In the genomic region with DNA sequence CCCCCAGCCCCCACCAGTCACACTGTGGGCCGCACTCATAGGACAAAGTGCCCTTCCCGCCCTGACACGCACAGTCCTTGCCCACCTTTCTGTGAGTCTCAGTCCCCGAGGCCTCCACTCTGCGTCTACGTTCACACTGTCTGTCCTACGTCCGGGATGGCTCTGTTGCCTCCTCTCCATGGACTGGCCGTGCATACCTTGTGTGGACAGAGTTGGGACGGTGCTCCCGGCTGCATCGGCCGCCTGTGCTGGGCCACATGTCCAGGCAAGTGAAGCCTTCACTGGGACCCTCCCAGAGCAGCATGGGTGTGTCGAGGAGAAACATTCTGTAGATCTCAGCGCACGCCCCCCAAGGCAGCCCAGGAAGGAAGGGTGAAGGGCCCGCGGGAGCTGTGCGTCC, we compare ENCODE assay signal across 34 cellular contexts.
"Had no signal": no experiment of that assay in that cellular context is flagged by ENCODE, and none has a peak within 500 bp of the region (broad histone marks: within the 10 kb centered on the region; RNA-seq: fewer than 3 reads in every experiment).

No MANE protein-coding gene starts in this region.

- H3K27me3 ChIP-seq: body of pancreas, Peyer's patch, SJSA1 had no signal

- H3K9me3 ChIP-seq: body of pancreas, Peyer's patch, SK-N-SH had no signal

- ATAC-seq: activated CD4-positive, alpha-beta T cell treated with anti-CD3 and anti-CD28 coated beads for 36 hours; activated CD4-positive, CD25-positive, alpha-beta regulatory T cell treated with anti-CD3 and anti-CD28 coated beads, Interleukin-2, amount 50 U/mL, for 24 hours; activated CD8-positive, alpha-beta T cell treated with anti-CD3 and anti-CD28 coated beads, Interleukin-2, amount 10 ng/mL, durations not matched to agents 7 days and 5 days; body of pancreas; WTC11 had no signal

- DNase-seq: activated CD4-positive, alpha-beta T cell treated with anti-CD3 and anti-CD28 coated beads for 36 hours; activated CD4-positive, alpha-beta T cell treated with anti-CD3 and anti-CD28 coated beads, Interleukin-2, amount 10 ng/mL, durations not matched to agents 7 days and 5 days; activated CD4-positive, alpha-beta T cell treated with anti-CD3 and anti-CD28 coated beads, Interleukin-2, amount 50 U/mL, for 48 hours; activated CD8-positive, alpha-beta T cell treated with anti-CD3 and anti-CD28 coated beads, Interleukin-2, amount 10 ng/mL, durations not matched to agents 7 days and 5 days; activated gamma-delta T cell; activated naive CD4-positive, alpha-beta T cell treated with Interleukin-2 at 50 U/mL for 16 hours; activated naive CD8-positive, alpha-beta T cell treated with anti-CD3 and anti-CD28 coated beads, Interleukin-2, amount 10 ng/mL, durations not matched to agents 7 days and 5 days; activated T-cell treated with anti-CD3 and anti-CD28 coated beads, Interleukin-2, amount 50 U/mL, for 24 hours; amygdala; body of pancreas; caudate nucleus; cerebellar nuclear complex; MM.1S; MV-4-11; NCI-H1092; NCI-H1436 treated with DMSO at 0.1 percent for 48 hours; NCI-H1694 treated with DMSO at 0.1 percent for 48 hours; NCI-H2029; NCI-H345; NCI-H524 treated with DMSO at 0.1 percent for 48 hours; NCI-H748 treated with DMSO at 0.1 percent for 48 hours; NK-92 treated with Interleukin-12 subunit alpha and Interleukin-12 subunit beta, amount 100 ng/mL, for 24 hours; PC-3; RPMI8226; SHP77 treated with DMSO at 0.1 percent for 48 hours; SK-N-SH had no signal

- H3K4me2 ChIP-seq: SK-N-SH had no signal

- H3K36me3 ChIP-seq: Peyer's patch, SJSA1 had no signal

- H3K4me3 Mint-ChIP-seq: activated CD4-positive, alpha-beta T cell treated with anti-CD3 and anti-CD28 coated beads for 36 hours; activated CD4-positive, alpha-beta T cell treated with anti-CD3 and anti-CD28 coated beads, Interleukin-2, amount 10 ng/mL, durations not matched to agents 7 days and 5 days; activated CD8-positive, alpha-beta T cell treated with anti-CD3 and anti-CD28 coated beads, Interleukin-2, amount 10 ng/mL, durations not matched to agents 7 days and 5 days; activated naive CD4-positive, alpha-beta T cell treated with anti-CD3 and anti-CD28 coated beads, Interleukin-2, amount 50 U/mL, for 24 hours; activated naive CD8-positive, alpha-beta T cell treated with anti-CD3 and anti-CD28 coated beads, Interleukin-2, amount 10 ng/mL, durations not matched to agents 7 days and 5 days; activated T-cell treated with anti-CD3 and anti-CD28 coated beads, Interleukin-2, amount 50 U/mL, for 24 hours; T-helper 1 cell treated with Interleukin-12 subunit alpha and Interleukin-12 subunit beta and Interleukin-4 antibody, amounts not matched to agents 30 μg/mL and 1 μg/mL, for 36 hours; T-helper 2 cell treated with Interferon-gamma antibody and Interleukin-4, amounts not matched to agents 5 μg/mL and 100 μg/mL, for 36 hours; WTC11 had no signal

- H3K27me3 Mint-ChIP-seq: activated CD4-positive, alpha-beta T cell treated with anti-CD3 and anti-CD28 coated beads for 36 hours; activated CD4-positive, alpha-beta T cell treated with anti-CD3 and anti-CD28 coated beads, Interleukin-2, amount 10 ng/mL, durations not matched to agents 7 days and 5 days; activated naive CD4-positive, alpha-beta T cell treated with anti-CD3 and anti-CD28 coated beads, Interleukin-2, amount 50 U/mL, for 24 hours; activated naive CD8-positive, alpha-beta T cell treated with anti-CD3 and anti-CD28 coated beads, Interleukin-2, amount 10 ng/mL, durations not matched to agents 7 days and 5 days; activated T-cell treated with anti-CD3 and anti-CD28 coated beads, Interleukin-2, amount 50 U/mL, for 24 hours had no signal

- H3K36me3 Mint-ChIP-seq: activated naive CD8-positive, alpha-beta T cell treated with anti-CD3 and anti-CD28 coated beads, Interleukin-2, amount 10 ng/mL, durations not matched to agents 7 days and 5 days; WTC11 had no signal

- H3K27ac ChIP-seq: body of pancreas, Peyer's patch, SJSA1 had no signal

- H3K9me3 Mint-ChIP-seq: activated CD4-positive, alpha-beta T cell treated with anti-CD3 and anti-CD28 coated beads, Interleukin-2, amount 10 ng/mL, durations not matched to agents 7 days and 5 days; activated naive CD4-positive, alpha-beta T cell treated with anti-CD3 and anti-CD28 coated beads, Interleukin-2, amount 50 U/mL, for 24 hours; activated naive CD8-positive, alpha-beta T cell treated with anti-CD3 and anti-CD28 coated beads, Interleukin-2, amount 10 ng/mL, durations not matched to agents 7 days and 5 days; activated T-cell treated with anti-CD3 and anti-CD28 coated beads, Interleukin-2, amount 50 U/mL, for 24 hours; activated T-helper 2 cell treated with anti-CD3 and anti-CD28 coated beads, Interferon-gamma antibody, Interleukin-2, Interleukin-4, amounts not matched to agents 10 μg/mL and 5 μg/mL and 100 μg/mL, durations not matched to agents 14 hours and 24 hours and 36 hours; T-helper 1 cell treated with Interleukin-12 subunit alpha and Interleukin-12 subunit beta and Interleukin-4 antibody, amounts not matched to agents 30 μg/mL and 1 μg/mL, for 36 hours; T-helper 2 cell treated with Interferon-gamma antibody and Interleukin-4, amounts not matched to agents 5 μg/mL and 100 μg/mL, for 36 hours; WTC11 had no signal

- H3K27ac Mint-ChIP-seq: activated CD4-positive, alpha-beta T cell treated with anti-CD3 and anti-CD28 coated beads for 36 hours; activated CD8-positive, alpha-beta T cell treated with anti-CD3 and anti-CD28 coated beads, Interleukin-2, amount 10 ng/mL, durations not matched to agents 7 days and 5 days; activated naive CD4-positive, alpha-beta T cell treated with anti-CD3 and anti-CD28 coated beads, Interleukin-2, amount 50 U/mL, for 24 hours; activated naive CD8-positive, alpha-beta T cell treated with anti-CD3 and anti-CD28 coated beads, Interleukin-2, amount 10 ng/mL, durations not matched to agents 7 days and 5 days; activated T-cell treated with anti-CD3 and anti-CD28 coated beads, Interleukin-2, amount 50 U/mL, for 24 hours; activated T-helper 2 cell treated with anti-CD3 and anti-CD28 coated beads, Interferon-gamma antibody, Interleukin-2, Interleukin-4, amounts not matched to agents 10 μg/mL and 5 μg/mL and 100 μg/mL, durations not matched to agents 14 hours and 24 hours and 36 hours; T-helper 1 cell treated with Interleukin-12 subunit alpha and Interleukin-12 subunit beta and Interleukin-4 antibody, amounts not matched to agents 30 μg/mL and 1 μg/mL, for 36 hours; T-helper 2 cell treated with Interferon-gamma antibody and Interleukin-4, amounts not matched to agents 5 μg/mL and 100 μg/mL, for 36 hours; WTC11 had no signal

- H3K4me3 ChIP-seq: body of pancreas, Peyer's patch, SJSA1 had no signal

- H3K4me1 ChIP-seq: body of pancreas, Peyer's patch, SJSA1 had no signal

- H3K9me2 ChIP-seq: SK-N-SH had no signal

- H3K9ac ChIP-seq: SK-N-SH had no signal
